Comparison of ENCODE assay signal across 16 cellular contexts in genomic region chr4:153479118-153479517, GRCh38. TPM values are rescaled to one million over a fixed set of nuclear protein-coding genes. Genes with fewer than 3 reads are reported as not detected.
DNase-seq lines count a peak whose midpoint lies in the region; ATAC-seq, FAIRE-seq and TF ChIP-seq lines count a peak whose summit lies in the region.
"Had no signal": no experiment of that assay in that cellular context is flagged by ENCODE, and none has a peak within 500 bp of the region (broad histone marks: within the 10 kb centered on the region; RNA-seq: fewer than 3 reads in every experiment).

No MANE protein-coding gene starts in this region.

- peaks cover 59% of the 10 kb centered on the region for H3K4me1 ChIP-seq in GM12878 (ENCODE audit: control insufficient read depth, insufficient read depth, low read length)
- H3K4me1 ChIP-seq in skeletal muscle tissue (ENCODE audit: control insufficient read depth in 3 of 3, insufficient read depth in 3 of 3, low read length in 3 of 3) = peaks cover 19 to 34% (median 22%) of the 10 kb centered on the region in 3 donors

- H3K27me3 Mint-ChIP-seq in activated CD4-positive, alpha-beta T cell treated with anti-CD3 and anti-CD28 coated beads for 36 hours = no peaks in the 10 kb centered on the region

- intact Hi-C loops in activated CD4-positive, alpha-beta T cell treated with anti-CD3 and anti-CD28 coated beads for 36 hours (cut with DNase I, micrococcal nuclease) = no loop called here
- intact Hi-C loops in GM12878 (cut with micrococcal nuclease; ENCODE audit: unreplicated experiment) = no loop called here

- RAD21 ChIA-PET in GM12878 (lab: Charles Lee; ENCODE audit: unreplicated experiment) = interaction anchor here (0.7 to 15.8 kb wide), 5 partner anchors 10 to 44 kb away, joined by 3 to 429 read pairs (median 11); partner anchors contain the start of gene TMEM131L

- H3K79me2 ChIP-seq in GM12878 (ENCODE audit: control insufficient read depth, insufficient read depth, low read length) = peaks cover 97% of the 10 kb centered on the region

- H3K9me3 Mint-ChIP-seq in activated CD4-positive, alpha-beta T cell treated with anti-CD3 and anti-CD28 coated beads for 36 hours (ENCODE audit: low read depth) = no peaks in the 10 kb centered on the region

- BruUV-seq in GM12878 (replicated peaks; lab: Mats Ljungman, UMichigan) = no TSS peak

- no peak for TF ChIP-seq RAD21 in GM12878 (IDR thresholded peaks at IDR 0.05; ENCODE audit: insufficient read depth, low read depth, low read length)

- TF ChIP-seq CTCF in GM12878 (IDR thresholded peaks at IDR 0.05 in 2 of 3, conservative IDR thresholded peaks at IDR 0.05 in 1 of 3; ENCODE audit: control insufficient read depth in 2 of 3, extremely low read depth in 1 of 3, insufficient read depth in 1 of 3, low read depth in 3 of 3, low read length in 3 of 3) = no peak

- peak overlapping the region; percentile 62 for H3K27ac ChIP-seq in GM12878 (ENCODE audit: control insufficient read depth, insufficient read depth)
- H3K27ac ChIP-seq in skeletal muscle tissue (ENCODE audit: low read depth, low read length) = peak overlapping the region; percentile 61
- H3K27ac ChIP-seq: ascending aorta, dorsolateral prefrontal cortex, ovary, SJSA1, VCaP had no signal

- H2AFZ ChIP-seq in GM12878 (ENCODE audit: control insufficient read depth, low read depth, low read length) = peak overlapping the region; percentile 8; the same call in 1 of the 2 replicates

- 29% methylated on average over 3 of the region's 3 CpGs for WGBS in GM12878 (ENCODE audit: insufficient coverage, insufficient replicate concordance, low lambda C conversion rate, missing lambda C conversion rate)

- peak overlapping the region; percentile 73 for H3K27ac Mint-ChIP-seq in activated CD4-positive, alpha-beta T cell treated with anti-CD3 and anti-CD28 coated beads for 36 hours

- H3K36me3 ChIP-seq in GM12878 (ENCODE audit: control insufficient read depth in 2 of 2, insufficient read depth in 2 of 2, low read length in 1 of 2) (peaks cover 6 to 33% of the 10 kb centered on the region in 2 experiments), skeletal muscle tissue (ENCODE audit: control insufficient read depth in 3 of 3, insufficient read depth in 3 of 3, low read length in 3 of 3) (peaks cover 3 to 14% (median 11%) of the 10 kb centered on the region in 3 donors)
- H3K36me3 ChIP-seq: ovary, SJSA1 had no signal

- no peak for TF ChIP-seq POLR2A in GM12878 (IDR thresholded peaks at IDR 0.05; ENCODE audit: low read depth, low read length)

- H3K27me3 ChIP-seq in GM12878 (replicated peaks in 1 of 2; ENCODE audit: control insufficient read depth in 2 of 2, insufficient read depth in 2 of 2, low read length in 1 of 2) (no peaks in the 10 kb centered on the region), skeletal muscle tissue (ENCODE audit: control insufficient read depth in 3 of 3, insufficient read depth in 3 of 3, low read length in 3 of 3) (no peaks in the 10 kb centered on the region)
- H3K27me3 ChIP-seq: ascending aorta, dorsolateral prefrontal cortex, ovary, SJSA1 had no signal

- H3K4me1 Mint-ChIP-seq in activated CD4-positive, alpha-beta T cell treated with anti-CD3 and anti-CD28 coated beads for 36 hours = peaks cover 78% of the 10 kb centered on the region

- DNase-seq in activated CD4-positive, alpha-beta T cell treated with anti-CD3 and anti-CD28 coated beads for 36 hours = no peak
- no peak for DNase-seq in activated CD4-positive, alpha-beta T cell treated with anti-CD3 and anti-CD28 coated beads, Interleukin-2, amount 50 U/mL, for 4 hours
- DNase-seq in NCI-H1105 (lab: John Stamatoyannopoulos, UW) (peak; percentile 61), GM12878 (ENCODE audit: low read depth, low spot score) (no peak), AG20443 (ENCODE audit: low spot score) (no peak), pons (ENCODE audit: low spot score) (no peak)
- no peak for DNase-seq in NK-92 treated with Interleukin-12 subunit alpha and Interleukin-12 subunit beta, amount 100 ng/mL, for 24 hours (lab: John Stamatoyannopoulos, UW)
- DNase-seq: DMS79 treated with DMSO at 0.1 percent for 48 hours, dorsolateral prefrontal cortex, mammary epithelial cell, NCI-H1694, ovary had no signal

- H3K4me2 ChIP-seq in GM12878 (ENCODE audit: control insufficient read depth, insufficient read depth) = peak overlapping the region; percentile 56

- no peak overlapping the region; the same call in 1 of the 2 replicates for H3K9ac ChIP-seq in GM12878 (ENCODE audit: control insufficient read depth, insufficient read depth, low read length)
- H3K9ac ChIP-seq in skeletal muscle tissue (ENCODE audit: low read depth in 1 of 3, low read length in 3 of 3) = peak overlapping the region in 2 of 3 donors; percentile 18 to 40

- peak overlapping the region; percentile 48; the same call in 1 of the 2 replicates for H3K4me3 ChIP-seq in GM12878
- H3K4me3 ChIP-seq in skeletal muscle tissue (ENCODE audit: low read length in 3 of 3) = no peak overlapping the region
- H3K4me3 ChIP-seq: ascending aorta, dorsolateral prefrontal cortex, ovary, SJSA1 had no signal

- POLR2A ChIA-PET in activated CD4-positive, alpha-beta T cell treated with anti-CD3 and anti-CD28 coated beads for 36 hours (lab: Charles Lee) = interaction anchor here (1.4 kb wide), 1 partner anchor 19 kb away, joined by 4 read pairs; no protein-coding TSS in a partner anchor
- POLR2A ChIA-PET in GM12878 (lab: Charles Lee) = interaction anchor here (0.8 to 16.1 kb wide), 6 partner anchors 11 to 81 kb away, joined by 3 to 268 read pairs (median 3); no protein-coding TSS in a partner anchor

- CTCF ChIA-PET in activated CD4-positive, alpha-beta T cell treated with anti-CD3 and anti-CD28 coated beads for 36 hours (lab: Charles Lee) = interaction anchor here (0.7 to 1.5 kb wide), 5 partner anchors 9 to 89 kb away, joined by 3 to 8 read pairs (median 4); no protein-coding TSS in a partner anchor
- CTCF ChIA-PET in GM12878 (lab: Yijun Ruan, JAX) = interaction anchor here (0.6 to 1.9 kb wide), 6 partner anchors 8 to 134 kb away, joined by 3 to 12 read pairs (median 4); no protein-coding TSS in a partner anchor

- in situ Hi-C loops in GM12878 (cut with MboI) = no loop called here

- SMC1A ChIA-PET in GM12878 (lab: Charles Lee; ENCODE audit: uncharacterized antibody, unreplicated experiment) = interaction anchor here (0.6 to 8.6 kb wide), 10 partner anchors 10 to 137 kb away, joined by 3 to 121 read pairs (median 6); partner anchors contain the start of gene TMEM131L

- peaks cover 50% of the 10 kb centered on the region for H3K36me3 Mint-ChIP-seq in activated CD4-positive, alpha-beta T cell treated with anti-CD3 and anti-CD28 coated beads for 36 hours (ENCODE audit: low read depth)

- H4K20me1 ChIP-seq in GM12878 (ENCODE audit: control insufficient read depth, insufficient read depth) = no peaks in the 10 kb centered on the region

- no peak for ATAC-seq in activated CD4-positive, alpha-beta T cell treated with anti-CD3 and anti-CD28 coated beads for 36 hours
- ATAC-seq in GM12878 = no peak

- TF ChIP-seq EP300 in GM12878 (IDR thresholded peaks at IDR 0.05; ENCODE audit: borderline replicate concordance in 1 of 2, control insufficient read depth in 1 of 2, low read depth in 2 of 2, low read length in 2 of 2) = no peak

- H3K9me3 ChIP-seq in GM12878 (replicated peaks; ENCODE audit: control insufficient read depth, insufficient read depth, low read length) (no peaks in the 10 kb centered on the region; the same call in 2 of the 3 replicates), skeletal muscle tissue (ENCODE audit: control insufficient read depth in 3 of 3, low read length in 3 of 3) (no peaks in the 10 kb centered on the region)
- H3K9me3 ChIP-seq: ascending aorta, ovary, SJSA1 had no signal

- H3K4me3 Mint-ChIP-seq in activated CD4-positive, alpha-beta T cell treated with anti-CD3 and anti-CD28 coated beads for 36 hours = no peak overlapping the region

- FAIRE-seq in GM12878 (lab: Jason Lieb, UNC) = no peak

TF ChIP-seq in GM12878, 131 proteins besides CTCF, POLR2A, EP300 and RAD21 (continues in another document):
- no peak for TF ChIP-seq RB1 (IDR thresholded peaks at IDR 0.05; ENCODE audit: borderline replicate concordance)
- TF ChIP-seq PAX5 (IDR thresholded peaks at IDR 0.05; ENCODE audit: borderline replicate concordance, low read depth, low read length) = no peak
- TF ChIP-seq CBX3 (IDR thresholded peaks at IDR 0.05; ENCODE audit: borderline replicate concordance, low read depth) = no peak
- no peak for TF ChIP-seq CHD4 (IDR thresholded peaks at IDR 0.05)
- no peak for TF ChIP-seq MAX (IDR thresholded peaks at IDR 0.05; ENCODE audit: low read depth, low read length)
- no peak for TF ChIP-seq ZSCAN29 (IDR thresholded peaks at IDR 0.05)
- no peak for TF ChIP-seq NFYA (IDR thresholded peaks at IDR 0.05; ENCODE audit: borderline replicate concordance, low read depth, low read length)
- no peak for TF ChIP-seq LARP7 (IDR thresholded peaks at IDR 0.05)
- no peak for TF ChIP-seq SREBF1 (IDR thresholded peaks at IDR 0.05; ENCODE audit: low read length)
- no peak for TF ChIP-seq BHLHE40 (IDR thresholded peaks at IDR 0.05; ENCODE audit: borderline replicate concordance in 1 of 2, low read depth in 2 of 2, low read length in 1 of 2)
- TF ChIP-seq DPF2 (IDR thresholded peaks at IDR 0.05) = no peak

RNA-seq across cellular contexts. Expression of gene TMEM131L, which starts 13.0 kb away (rescaled TPM):
- total RNA-seq in activated CD4-positive, alpha-beta T cell treated with anti-CD3 and anti-CD28 coated beads for 36 hours = 10 to 100 TPM; 45.8 to 45.9 TPM
- 766 and 777 TPM in 2 replicates for total RNA-seq in GM12878 (2013; cell fraction: nucleolus; rRNA removed)
- 77.0 and 90.4 TPM in 2 replicates for total RNA-seq in GM12878 (2014; rRNA removed)
- 64.0 and 66.4 TPM in 2 replicates for total RNA-seq in GM12878 (2014; rRNA removed; fragmentation: Illumina TruSeq; extraction: Trizol)
- 77.8 and 85.2 TPM in 2 replicates for total RNA-seq in GM12878 (2021)
- 39.6 TPM for polyA plus RNA-seq in GM12878 (2011; ENCODE audit: low read depth)
- polyA plus RNA-seq in GM12878 (2011; rRNA removed) = 90.9 and 101 TPM in 2 replicates
- polyA plus RNA-seq in GM12878 (2011; cell fraction: cytosol; rRNA removed) = 65.6 and 84.8 TPM in 2 replicates
- 169 and 183 TPM in 2 replicates for polyA plus RNA-seq in GM12878 (2011; cell fraction: nucleus; rRNA removed)
- 45.1 and 70.5 TPM in 2 replicates for polyA plus RNA-seq in GM12878 (2012)
- 74.3 and 94.5 TPM in 2 replicates for polyA plus RNA-seq in GM12878 (2014; fragmentation: Illumina TruSeq; extraction: Trizol)
- polyA plus RNA-seq in GM12878 (2014; fragmentation: Nextera tagmentation; extraction: Ambion mirVana) = 1 to 10 TPM; 8.5 to 9.5 TPM
- polyA plus RNA-seq in GM12878 (2014; rRNA removed) = 47.1 and 47.5 TPM in 2 replicates
- 10 to 100 TPM; 74.5 TPM for polyA plus RNA-seq in GM12878 (2016; fragmentation: Nextera tagmentation; extraction: Ambion mirVana)
- 177 and 187 TPM in 2 replicates for polyA minus RNA-seq in GM12878 (2011; rRNA and poly(A)+ RNA removed)
- polyA minus RNA-seq in GM12878 (2011; cell fraction: cytosol; rRNA and poly(A)+ RNA removed) = 53.1 and 74.4 TPM in 2 replicates
- 194 and 231 TPM in 2 replicates for polyA minus RNA-seq in GM12878 (2011; cell fraction: nucleus; rRNA and poly(A)+ RNA removed)
- total RNA-seq in skeletal muscle tissue = 69.4 TPM
